12 cellular contexts compared by ENCODE assay signal in genomic region chr9:93814561-93814960, GRCh38.
DNase-seq lines count a peak whose midpoint lies in the region; ATAC-seq and TF ChIP-seq lines count a peak whose summit lies in the region.
"Had no signal": no experiment of that assay in that cellular context is flagged by ENCODE, and none has a peak within 500 bp of the region (broad histone marks: within the 10 kb centered on the region; RNA-seq: fewer than 3 reads in every experiment).

No MANE protein-coding gene starts in this region.

- no peaks in the 10 kb centered on the region for H3K79me2 ChIP-seq in smooth muscle cell (ENCODE audit: low read depth)

- no peaks in the 10 kb centered on the region for H3K9me3 ChIP-seq in smooth muscle cell (replicated peaks; ENCODE audit: low read depth)
- H3K9me3 ChIP-seq: left lung, vagina had no signal

- 59% methylated on average over 4 of the region's 5 CpGs for WGBS in smooth muscle cell (ENCODE audit: low lambda C conversion rate)

- DNase-seq in NCI-H2227 (lab: John Stamatoyannopoulos, UW; ENCODE audit: unreplicated experiment) = peak; percentile 16
- DNase-seq in NCI-H2227 treated with DMSO at 0.1 percent for 48 hours (lab: John Stamatoyannopoulos, UW) = no peak
- DNase-seq in NCI-H2029 (lab: John Stamatoyannopoulos, UW) = peak; percentile 56
- DNase-seq in chondrocyte (ENCODE audit: low spot score) = no peak
- no peak for DNase-seq in smooth muscle cell (lab: John Stamatoyannopoulos, UW; ENCODE audit: unreplicated experiment)
- DNase-seq in epidermal melanocyte (ENCODE audit: insufficient read length, low spot score) = no peak
- no peak for DNase-seq in erythroblast (lab: John Stamatoyannopoulos, UW)
- DNase-seq: effector CD4-positive, alpha-beta T cell; MM.1S had no signal

- H3K36me3 Mint-ChIP-seq in chondrocyte (ENCODE audit: low read depth) = no peaks in the 10 kb centered on the region

- no peak overlapping the region for H2AFZ ChIP-seq in smooth muscle cell (ENCODE audit: low read depth)

- no peak overlapping the region for H3K4me3 ChIP-seq in smooth muscle cell
- H3K4me3 ChIP-seq: left lung, vagina had no signal

- peaks cover 18% of the 10 kb centered on the region for H3K4me1 ChIP-seq in smooth muscle cell (ENCODE audit: low read depth)
- H3K4me1 ChIP-seq: left lung, vagina had no signal

- no peak overlapping the region for H3K27ac ChIP-seq in smooth muscle cell (ENCODE audit: low read depth)
- H3K27ac ChIP-seq: left lung, vagina had no signal

- no peaks in the 10 kb centered on the region for H3K36me3 ChIP-seq in smooth muscle cell (ENCODE audit: low read depth)
- H3K36me3 ChIP-seq: left lung, vagina had no signal

- H3K27me3 Mint-ChIP-seq in chondrocyte (ENCODE audit: low read depth) = peaks cover 45% of the 10 kb centered on the region

- H3K4me3 Mint-ChIP-seq in chondrocyte (ENCODE audit: unreplicated experiment) = no peak overlapping the region

- no peak for ATAC-seq in GM21390 (IDR thresholded peaks at IDR 0.05; ENCODE audit: unreplicated experiment)

- no peak overlapping the region for H3K4me2 ChIP-seq in smooth muscle cell

- no peaks in the 10 kb centered on the region for H4K20me1 ChIP-seq in smooth muscle cell (ENCODE audit: low read depth)

- H3K27ac Mint-ChIP-seq in chondrocyte (ENCODE audit: unreplicated experiment) = no peak overlapping the region

- H3K27me3 ChIP-seq in smooth muscle cell (ENCODE audit: low read depth) = peaks cover 32% of the 10 kb centered on the region
- H3K27me3 ChIP-seq: vagina had no signal

- TF ChIP-seq CTCF in chondrocyte (IDR thresholded peaks at IDR 0.05) = peak; percentile 42
- peak; percentile 5 for TF ChIP-seq CTCF in smooth muscle cell (IDR thresholded peaks at IDR 0.05; ENCODE audit: borderline replicate concordance, insufficient read depth, poor library complexity, severe bottlenecking)

- no peaks in the 10 kb centered on the region for H3F3A ChIP-seq in smooth muscle cell (ENCODE audit: low read depth)

- H3K9me3 Mint-ChIP-seq in chondrocyte (ENCODE audit: low read depth) = no peaks in the 10 kb centered on the region

- H3K9ac ChIP-seq in smooth muscle cell (ENCODE audit: low read depth) = no peak overlapping the region

- TF ChIP-seq POLR2A in erythroblast (IDR thresholded peaks at IDR 0.05; ENCODE audit: low read length) = no peak

- H3K4me1 Mint-ChIP-seq in chondrocyte (ENCODE audit: low read depth) = no peaks in the 10 kb centered on the region

Comparison
In these comparisons a context has a peak if more than half of its experiments do, and no peak if none do; other contexts are left out.
1. DNase-seq: peak in NCI-H2227 (single experiment) and NCI-H2029 (single experiment); none in NCI-H2227 treated with DMSO at 0.1 percent for 48 hours (single experiment), chondrocyte (single experiment), smooth muscle cell (single experiment), epidermal melanocyte (single experiment) and erythroblast (0 of 2).